In the genomic region with DNA sequence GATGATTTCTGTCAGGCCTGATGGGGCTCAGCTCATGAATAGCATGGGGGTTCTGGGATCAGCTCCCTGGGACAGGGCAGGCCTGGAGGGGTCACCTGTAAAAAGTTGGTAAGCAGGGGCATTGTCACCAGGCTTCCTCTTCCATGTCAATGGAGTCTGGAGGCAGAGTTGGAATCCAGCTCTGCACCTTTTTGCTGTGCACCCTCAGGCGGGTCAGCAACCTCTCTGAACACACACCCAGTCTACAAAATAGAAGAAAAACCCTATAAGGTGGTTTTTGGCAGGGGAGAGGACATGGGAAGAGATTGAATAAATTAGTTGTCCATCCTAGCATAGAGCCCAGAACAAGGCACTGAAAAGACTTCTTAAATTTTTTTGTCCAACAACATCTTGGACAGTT, we compare ENCODE assay signal across 1 cellular context.
TF ChIP-seq lines count a peak whose summit lies in the region.

No MANE protein-coding gene starts in this region.

TF ChIP-seq in liver, 16 proteins besides CTCF, POLR2A, EP300 and RAD21 (continued from another document):
- TF ChIP-seq, protein P1, sequence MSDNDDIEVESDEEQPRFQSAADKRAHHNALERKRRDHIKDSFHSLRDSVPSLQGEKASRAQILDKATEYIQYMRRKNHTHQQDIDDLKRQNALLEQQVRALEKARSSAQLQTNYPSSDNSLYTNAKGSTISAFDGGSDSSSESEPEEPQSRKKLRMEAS (IDR thresholded peaks at IDR 0.05) = no peak
- TF ChIP-seq HNF4A (conservative IDR thresholded peaks at IDR 0.05) (no peak), TAF1 (conservative IDR thresholded peaks at IDR 0.05) (no peak), EGR1 (IDR thresholded peaks at IDR 0.05; ENCODE audit: low read depth in 2 of 2) (no peak)
- TF ChIP-seq, protein P2, sequence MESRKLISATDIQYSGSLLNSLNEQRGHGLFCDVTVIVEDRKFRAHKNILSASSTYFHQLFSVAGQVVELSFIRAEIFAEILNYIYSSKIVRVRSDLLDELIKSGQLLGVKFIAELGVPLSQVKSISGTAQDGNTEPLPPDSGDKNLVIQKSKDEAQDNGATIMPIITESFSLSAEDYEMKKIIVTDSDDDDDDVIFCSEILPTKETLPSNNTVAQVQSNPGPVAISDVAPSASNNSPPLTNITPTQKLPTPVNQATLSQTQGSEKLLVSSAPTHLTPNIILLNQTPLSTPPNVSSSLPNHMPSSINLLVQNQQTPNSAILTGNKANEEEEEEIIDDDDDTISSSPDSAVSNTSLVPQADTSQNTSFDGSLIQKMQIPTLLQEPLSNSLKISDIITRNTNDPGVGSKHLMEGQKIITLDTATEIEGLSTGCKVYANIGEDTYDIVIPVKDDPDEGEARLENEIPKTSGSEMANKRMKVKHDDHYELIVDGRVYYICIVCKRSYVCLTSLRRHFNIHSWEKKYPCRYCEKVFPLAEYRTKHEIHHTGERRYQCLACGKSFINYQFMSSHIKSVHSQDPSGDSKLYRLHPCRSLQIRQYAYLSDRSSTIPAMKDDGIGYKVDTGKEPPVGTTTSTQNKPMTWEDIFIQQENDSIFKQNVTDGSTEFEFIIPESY (IDR thresholded peaks at IDR 0.05) = no peak
